In genomic region chr10:46992794-46993552, GRCh38 we compare ENCODE assay signal across 1 cellular context.
TF ChIP-seq lines count a peak whose summit lies in the region.

No MANE protein-coding gene starts in this region.

TF ChIP-seq in HEK293, 187 proteins besides CTCF, POLR2A, EP300 and RAD21 (continued from another document):
- TF ChIP-seq PBX3 (CRISPR knock-in tag; IDR thresholded peaks at IDR 0.05) (no peak), ZNF664 (tag by site-specific recombination; IDR thresholded peaks at IDR 0.05) (no peak), MZF1 (tag by site-specific recombination; IDR thresholded peaks at IDR 0.05; ENCODE audit: borderline replicate concordance) (no peak)
